19 cellular contexts compared by ENCODE assay signal in the genomic region with DNA sequence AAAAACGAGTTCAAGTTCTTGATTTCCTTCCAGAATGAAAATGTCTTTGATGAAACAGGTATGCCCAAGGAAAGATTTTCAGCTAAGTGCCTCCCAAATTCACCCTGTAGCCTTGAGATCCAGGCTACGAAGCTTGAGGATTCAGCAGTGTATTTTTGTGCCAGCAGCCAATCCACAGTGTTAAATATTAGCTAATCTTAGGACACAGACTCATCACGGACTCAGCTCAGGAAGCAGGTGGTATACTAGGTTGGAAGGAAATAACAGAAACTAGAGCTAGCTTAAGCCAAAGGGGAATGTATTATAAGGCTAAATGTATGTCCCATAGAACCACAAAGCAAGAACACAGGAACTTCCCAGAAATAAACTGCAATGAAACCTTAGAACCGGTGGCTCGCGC.
DNase-seq lines count a peak whose midpoint lies in the region; ATAC-seq, FAIRE-seq and TF ChIP-seq lines count a peak whose summit lies in the region.
"Had no signal": no experiment of that assay in that cellular context is flagged by ENCODE, and none has a peak within 500 bp of the region (broad histone marks: within the 10 kb centered on the region; RNA-seq: fewer than 3 reads in every experiment).

No MANE protein-coding gene starts in this region.

- no peaks in the 10 kb centered on the region for H3K79me2 ChIP-seq in H1 (ENCODE audit: control insufficient read depth in 1 of 2, insufficient read depth in 2 of 2, low read length in 2 of 2)

- H4K5ac ChIP-seq in H1 (ENCODE audit: insufficient read length, low read depth, low read length): no peak overlapping the region

- H2BK15ac ChIP-seq in H1 (ENCODE audit: low read length): no peak overlapping the region

- intact Hi-C loops in pancreas (cut with DNase I): no loop called here

- no peak for TF ChIP-seq RAD21 in H1 (IDR thresholded peaks at IDR 0.05 in 1 of 2, conservative IDR thresholded peaks at IDR 0.05 in 1 of 2; ENCODE audit: low read depth in 2 of 2, low read length in 2 of 2)

- no peak overlapping the region for H4K8ac ChIP-seq in H1 (ENCODE audit: extremely low read depth, insufficient read depth, low read length)

- H3K36me3 Mint-ChIP-seq in activated naive CD4-positive, alpha-beta T cell treated with anti-CD3 and anti-CD28 coated beads, Interleukin-2, amount 50 U/mL, for 72 hours: no peaks in the 10 kb centered on the region
- H3K36me3 Mint-ChIP-seq: CD8-positive, alpha-beta T cell had no signal

- ATAC-seq in HG03432 (IDR thresholded peaks at IDR 0.05; ENCODE audit: unreplicated experiment): peak; percentile 38
- peak; percentile 52 to 65 (median 60) for ATAC-seq in pancreas
- ATAC-seq in activated naive CD4-positive, alpha-beta T cell treated with anti-CD3 and anti-CD28 coated beads, Interleukin-2, amount 50 U/mL, for 72 hours: no peak
- ATAC-seq in GM21737 (IDR thresholded peaks at IDR 0.05; ENCODE audit: unreplicated experiment): no peak
- ATAC-seq: CD8-positive, alpha-beta T cell; HCT116; PC-3 had no signal

- H3K27ac Mint-ChIP-seq in activated naive CD4-positive, alpha-beta T cell treated with anti-CD3 and anti-CD28 coated beads, Interleukin-2, amount 50 U/mL, for 72 hours: no peak overlapping the region
- H3K27ac Mint-ChIP-seq: CD8-positive, alpha-beta T cell had no signal

- H3K27me3 ChIP-seq in BLaER1 treated with 17β-estradiol and CSF1 and Interleukin-3, amounts not matched to agents 10 nM and 100 nM: no peaks in the 10 kb centered on the region
- H3K27me3 ChIP-seq in H1 (replicated peaks in 1 of 4; ENCODE audit: control insufficient read depth in 3 of 4, extremely low read depth in 1 of 4, insufficient read depth in 3 of 4, low read length in 3 of 4) (no peaks in the 10 kb centered on the region), pancreas (no peaks in the 10 kb centered on the region)

- no peak overlapping the region for H3K56ac ChIP-seq in H1 (replicated peaks; ENCODE audit: insufficient read length, low read depth, low read length)

- CTCF ChIA-PET in H1 (lab: Charles Lee; ENCODE audit: partially characterized antibody): interaction anchor here (0.7 to 3.8 kb wide), 9 partner anchors 10 to 274 kb away, joined by 3 to 39 read pairs (median 4); no protein-coding TSS in a partner anchor

- no peak overlapping the region for H3K23ac ChIP-seq in H1 (ENCODE audit: insufficient read length)

- H3K36me3 ChIP-seq in BLaER1 treated with 17β-estradiol and CSF1 and Interleukin-3, amounts not matched to agents 10 nM and 100 nM: no peaks in the 10 kb centered on the region
- H3K36me3 ChIP-seq in H1 (ENCODE audit: control insufficient read depth in 2 of 4, insufficient read depth in 4 of 4, low read length in 3 of 4) (no peaks in the 10 kb centered on the region), pancreas (no peaks in the 10 kb centered on the region)
- H3K36me3 ChIP-seq: SJCRH30 had no signal

- H2BK120ac ChIP-seq in H1 (replicated peaks; ENCODE audit: low read depth, low read length): no peak overlapping the region

- no peaks in the 10 kb centered on the region for H3K9me3 Mint-ChIP-seq in activated naive CD4-positive, alpha-beta T cell treated with anti-CD3 and anti-CD28 coated beads, Interleukin-2, amount 50 U/mL, for 72 hours
- H3K9me3 Mint-ChIP-seq: CD8-positive, alpha-beta T cell had no signal

- H4K20me1 ChIP-seq in BLaER1 treated with 17β-estradiol and CSF1 and Interleukin-3, amounts not matched to agents 10 nM and 100 nM: no peaks in the 10 kb centered on the region
- H4K20me1 ChIP-seq in H1 (replicated peaks in 1 of 2; ENCODE audit: control insufficient read depth in 1 of 2, insufficient read depth in 2 of 2, low read length in 2 of 2): no peaks in the 10 kb centered on the region

- peaks cover 16 to 66% (median 39%) of the 10 kb centered on the region in 10 experiments for H3K4me1 ChIP-seq in BLaER1 treated with 17β-estradiol and CSF1 and Interleukin-3, amounts not matched to agents 10 nM and 100 nM
- no peaks in the 10 kb centered on the region for H3K4me1 ChIP-seq in H1 (replicated peaks in 1 of 4; ENCODE audit: control insufficient read depth in 3 of 4, insufficient read depth in 4 of 4, low read length in 3 of 4)
- H3K4me1 ChIP-seq in pancreas: peaks cover 4 to 24% (median 7%) of the 10 kb centered on the region in 3 donors
- H3K4me1 ChIP-seq: SJCRH30 had no signal

- no peak overlapping the region for H3K4ac ChIP-seq in H1 (replicated peaks; ENCODE audit: insufficient read length, low read depth, low read length)

- H3K9ac ChIP-seq in BLaER1 treated with 17β-estradiol and CSF1 and Interleukin-3, amounts not matched to agents 10 nM and 100 nM: peak overlapping the region in 8 of 11 experiments; percentile 27 to 58 (median 46); a peak in 9 of 22 replicates
- H3K9ac ChIP-seq in H1 (replicated peaks in 1 of 4; ENCODE audit: extremely low read depth in 1 of 4, low read depth in 3 of 4, low read length in 3 of 4): no peak overlapping the region

- H3K23me2 ChIP-seq in H1 (ENCODE audit: low read depth, low read length): no peaks in the 10 kb centered on the region

- no peak overlapping the region for H2AK5ac ChIP-seq in H1 (ENCODE audit: low read depth, low read length)

- DNase-seq in H1 (ENCODE audit: low read depth in 1 of 2, low spot score in 2 of 2) (no peak), pancreas (no peak), iPS-NIHi11 (ENCODE audit: low spot score) (no peak)
- DNase-seq in activated naive CD4-positive, alpha-beta T cell treated with anti-CD3 and anti-CD28 coated beads, Interleukin-2, amount 50 U/mL, for 72 hours (ENCODE audit: low spot score in 2 of 2): no peak
- DNase-seq: CD8-positive, alpha-beta T cell; DMS79; KG1; MV-4-11; NCI-H1417; NCI-H1930; NCI-H345; NCI-H524 treated with DMSO at 0.1 percent for 48 hours; PC-3; SJCRH30 had no signal

- 0 out of 2 replicates have a peak overlapping the region, but pooled peaks have one; percentile 56 for H2AFZ ChIP-seq in H1 (ENCODE audit: low read length)

- TF ChIP-seq EP300 in H1 (IDR thresholded peaks at IDR 0.05; ENCODE audit: borderline replicate concordance in 1 of 2, low read depth in 2 of 2, low read length in 2 of 2): no peak

- peak overlapping the region in 8 of 11 experiments; percentile 48 to 77 (median 66); a peak in 15 of 22 replicates for H3K27ac ChIP-seq in BLaER1 treated with 17β-estradiol and CSF1 and Interleukin-3, amounts not matched to agents 10 nM and 100 nM
- H3K27ac ChIP-seq in H1 (ENCODE audit: low read depth, low read length) (no peak overlapping the region), pancreas (peak overlapping the region in 1 of 4 donors; percentile 11)
- H3K27ac ChIP-seq: SJCRH30 had no signal

- no peak overlapping the region for H3K18ac ChIP-seq in H1 (ENCODE audit: extremely low read depth, low read length)

- TF ChIP-seq CTCF in H1 (IDR thresholded peaks at IDR 0.05; ENCODE audit: control extremely low read depth in 1 of 3, insufficient read depth in 1 of 3, low read depth in 1 of 3, low read length in 3 of 3) (no peak), pancreas (IDR thresholded peaks at IDR 0.05) (no peak)

- POLR2A ChIA-PET in H1 (lab: Charles Lee; ENCODE audit: partially characterized antibody): interaction anchor here (0.8 kb wide), 1 partner anchor 20 kb away, joined by 3 read pairs; no protein-coding TSS in a partner anchor

- no peak overlapping the region for H2BK20ac ChIP-seq in H1 (ENCODE audit: low read length)

- no peak overlapping the region for H4K91ac ChIP-seq in H1 (replicated peaks; ENCODE audit: insufficient read length, low read length)

- no peaks in the 10 kb centered on the region for H3K9me3 ChIP-seq in BLaER1 treated with 17β-estradiol and CSF1 and Interleukin-3, amounts not matched to agents 10 nM and 100 nM (replicated peaks in 1 of 11)
- H3K9me3 ChIP-seq in H1 (ENCODE audit: insufficient read depth in 2 of 2, low read depth in 1 of 2, low read length in 1 of 2) (no peaks in the 10 kb centered on the region), pancreas (no peaks in the 10 kb centered on the region)
- H3K9me3 ChIP-seq: SJCRH30 had no signal

- H3K14ac ChIP-seq in H1 (ENCODE audit: insufficient read length): no peak overlapping the region

- H3K4me3 ChIP-seq in BLaER1 treated with 17β-estradiol and CSF1 and Interleukin-3, amounts not matched to agents 10 nM and 100 nM: peak overlapping the region in 4 of 10 experiments; percentile 22 to 34 (median 29); a peak in 4 of 20 replicates
- no peak overlapping the region for H3K4me3 ChIP-seq in H1 (ENCODE audit: extremely low read depth in 1 of 4, insufficient read depth in 2 of 4, low read depth in 3 of 4, low read length in 4 of 4)
- no peak overlapping the region for H3K4me3 ChIP-seq in pancreas
- H3K4me3 ChIP-seq: SJCRH30 had no signal

- H3K4me2 ChIP-seq in BLaER1 treated with 17β-estradiol and CSF1 and Interleukin-3, amounts not matched to agents 10 nM and 100 nM: peak overlapping the region; percentile 62 to 94 (median 80); a peak in 21 of 22 replicates
- no peak overlapping the region for H3K4me2 ChIP-seq in H1 (ENCODE audit: insufficient read depth in 1 of 2, low read depth in 2 of 2, low read length in 2 of 2)

- FAIRE-seq in H1 (lab: Jason Lieb, UNC): no peak
- no peak for FAIRE-seq in pancreas (lab: Jason Lieb, UNC)
- FAIRE-seq: A204.1 had no signal

- WGBS in H1 (ENCODE audit: extremely low coverage in 1 of 2, insufficient coverage in 1 of 2, insufficient read length in 1 of 2, insufficient replicate concordance in 2 of 2, low coverage in 1 of 2, low lambda C conversion rate in 2 of 2, missing lambda C conversion rate in 1 of 2), 2 experiments: 90% methylated on average over 6 of the region's 6 CpGs; no CpG with 5 or more reads in 1 of the 2 experiments
- 47 to 50% methylated on average over 6 of the region's 6 CpGs for WGBS in pancreas, 2 donors

- no peak for TF ChIP-seq POLR2A in H1 (IDR thresholded peaks at IDR 0.05; ENCODE audit: control extremely low read depth in 1 of 2, low read depth in 2 of 2, low read length in 2 of 2)

- H2BK5ac ChIP-seq in H1 (ENCODE audit: low read depth, low read length): no peak overlapping the region

- H2BK12ac ChIP-seq in H1 (ENCODE audit: low read depth, low read length): no peak overlapping the region

- H3K79me1 ChIP-seq in H1 (ENCODE audit: low read depth, low read length): no peaks in the 10 kb centered on the region

TF ChIP-seq in H1, 55 proteins besides CTCF, POLR2A, EP300 and RAD21:
- TF ChIP-seq RBBP5 (IDR thresholded peaks at IDR 0.05; ENCODE audit: borderline replicate concordance, low read depth, low read length): no peak
- TF ChIP-seq, protein P1, sequence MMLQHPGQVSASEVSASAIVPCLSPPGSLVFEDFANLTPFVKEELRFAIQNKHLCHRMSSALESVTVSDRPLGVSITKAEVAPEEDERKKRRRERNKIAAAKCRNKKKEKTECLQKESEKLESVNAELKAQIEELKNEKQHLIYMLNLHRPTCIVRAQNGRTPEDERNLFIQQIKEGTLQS (IDR thresholded peaks at IDR 0.05; ENCODE audit: insufficient read depth, low read depth, low read length): no peak

Comparison
In these comparisons a context has a peak if more than half of its experiments do, and no peak if none do; other contexts are left out.
1. H3K4me2 ChIP-seq: peak in BLaER1 treated with 17β-estradiol and CSF1 and Interleukin-3, amounts not matched to agents 10 nM and 100 nM (11 of 11); none in H1 (0 of 2).
2. H3K9ac ChIP-seq: peak in BLaER1 treated with 17β-estradiol and CSF1 and Interleukin-3, amounts not matched to agents 10 nM and 100 nM (8 of 11); none in H1 (0 of 4).
3. ATAC-seq: peak in HG03432 (single experiment) and pancreas (4 of 4); none in activated naive CD4-positive, alpha-beta T cell treated with anti-CD3 and anti-CD28 coated beads, Interleukin-2, amount 50 U/mL, for 72 hours (0 of 2) and GM21737 (single experiment).